In genomic region chr11:16346975-16347374, GRCh38 we compare ENCODE assay signal across 1 cellular context.
TF ChIP-seq lines count a peak whose summit lies in the region.

No MANE protein-coding gene starts in this region.

TF ChIP-seq in K562, 482 proteins besides CTCF, POLR2A, EP300 and RAD21 (continued from another document):
- TF ChIP-seq CHAMP1 (IDR thresholded peaks at IDR 0.05) (0 out of 2 replicates have a peak, but pooled peaks have one; percentile 6), SMARCA4 (IDR thresholded peaks at IDR 0.05) (0 out of 2 replicates have a peak, but pooled peaks have one; percentile 20), FOSL1 (tag; conservative IDR thresholded peaks at IDR 0.05) (peak; percentile 40; the same call in 1 of the 2 replicates), CREM (IDR thresholded peaks at IDR 0.05; ENCODE audit: low read depth) (peak; percentile 44), TEAD4 (IDR thresholded peaks at IDR 0.05; ENCODE audit: low read length) (peak; percentile 49), TEAD4 (CRISPR knock-in tag; IDR thresholded peaks at IDR 0.05; ENCODE audit: borderline replicate concordance) (no peak), DPF2 (IDR thresholded peaks at IDR 0.05) (peak; percentile 49; the same call in 1 of the 2 replicates), HMBOX1 (IDR thresholded peaks at IDR 0.05) (peak; percentile 94), NEUROD1 (IDR thresholded peaks at IDR 0.05; ENCODE audit: borderline replicate concordance, low read depth, low read length, partially characterized antibody) (no peak), RCOR1 (IDR thresholded peaks at IDR 0.05; ENCODE audit: borderline replicate concordance in 1 of 2, low read depth in 2 of 2, low read length in 2 of 2) (peak in 1 of 2 experiments; percentile 21; a peak in 1 of 4 replicates), ZNF592 (IDR thresholded peaks at IDR 0.05) (peak; percentile 47; the same call in 1 of the 2 replicates), ZNF212 (CRISPR knock-in tag; IDR thresholded peaks at IDR 0.05) (no peak), PKNOX1 (IDR thresholded peaks at IDR 0.05) (peak; percentile 74), ARID1B (IDR thresholded peaks at IDR 0.05) (peak; percentile 26; the same call in 1 of the 2 replicates), TFE3 (CRISPR knock-in tag; IDR thresholded peaks at IDR 0.05) (no peak), JUND (IDR thresholded peaks at IDR 0.05; ENCODE audit: borderline replicate concordance, low read depth, low read length) (peak; percentile 53; the same call in 1 of the 2 replicates), JUND (tag; IDR thresholded peaks at IDR 0.05; ENCODE audit: borderline replicate concordance, low read depth, low read length) (peak; percentile 42; the same call in 1 of the 3 replicates), ATF3 (IDR thresholded peaks at IDR 0.05) (peak; percentile 68), ATF3 (CRISPR knock-in tag; conservative IDR thresholded peaks at IDR 0.05) (no peak)
TF ChIP-seq in K562: peak in this region for 17.
